In genomic region chr4:2006367-2006766, GRCh38 we compare ENCODE assay signal across 17 cellular contexts. TPM values are rescaled to one million over a fixed set of nuclear protein-coding genes. Genes with fewer than 3 reads are reported as not detected.
DNase-seq lines count a peak whose midpoint lies in the region; ATAC-seq and TF ChIP-seq lines count a peak whose summit lies in the region.
"Had no signal": no experiment of that assay in that cellular context is flagged by ENCODE, and none has a peak within 500 bp of the region (broad histone marks: within the 10 kb centered on the region; RNA-seq: fewer than 3 reads in every experiment).

No MANE protein-coding gene starts in this region.

- H3K4me3 ChIP-seq in CD4-positive, alpha-beta memory T cell (ENCODE audit: low read length in 2 of 2), result no peak overlapping the region
- H3K4me3 ChIP-seq: tibial nerve had no signal

- H3K4me3 Mint-ChIP-seq in activated CD8-positive, alpha-beta T cell treated with anti-CD3 and anti-CD28 coated beads for 36 hours, result peak overlapping the region; percentile 93
- no peak overlapping the region for H3K4me3 Mint-ChIP-seq in activated CD8-positive, alpha-beta T cell treated with anti-CD3 and anti-CD28 coated beads, Interleukin-2, amount 10 ng/mL, durations not matched to agents 7 days and 5 days
- peak overlapping the region in 7 of 8 donors; percentile 11 to 93 (median 77) for H3K4me3 Mint-ChIP-seq in CD4-positive, alpha-beta memory T cell
- H3K4me3 Mint-ChIP-seq in activated T-helper 17 cell treated with anti-CD3 and anti-CD28 coated beads, Interleukin-2, amount 50 U/mL, for 72 hours, result peak overlapping the region; percentile 90
- peak overlapping the region; percentile 94 to 100 (median 98) for H3K4me3 Mint-ChIP-seq in nephron

- H3K27me3 ChIP-seq in CD4-positive, alpha-beta memory T cell (ENCODE audit: insufficient read depth, low read length), result no peaks in the 10 kb centered on the region
- H3K27me3 ChIP-seq: tibial nerve had no signal

- POLR2A ChIA-PET in activated CD8-positive, alpha-beta T cell treated with anti-CD3 and anti-CD28 coated beads for 36 hours (lab: Charles Lee), result no interaction called here
- POLR2A ChIA-PET in activated CD8-positive, alpha-beta T cell treated with anti-CD3 and anti-CD28 coated beads, Interleukin-2, amount 10 ng/mL, durations not matched to agents 7 days and 5 days (lab: Charles Lee), result no interaction called here
- POLR2A ChIA-PET in CD4-positive, alpha-beta memory T cell (lab: Charles Lee; ENCODE audit: partially characterized antibody), result no interaction called here

- no peaks in the 10 kb centered on the region for H3K9me3 Mint-ChIP-seq in activated CD8-positive, alpha-beta T cell treated with anti-CD3 and anti-CD28 coated beads for 36 hours
- no peaks in the 10 kb centered on the region for H3K9me3 Mint-ChIP-seq in activated CD8-positive, alpha-beta T cell treated with anti-CD3 and anti-CD28 coated beads, Interleukin-2, amount 10 ng/mL, durations not matched to agents 7 days and 5 days (ENCODE audit: insufficient read depth)
- H3K9me3 Mint-ChIP-seq in CD4-positive, alpha-beta memory T cell, result peaks cover 0 to 4% (median 0%) of the 10 kb centered on the region in 8 donors
- H3K9me3 Mint-ChIP-seq in activated T-helper 17 cell treated with anti-CD3 and anti-CD28 coated beads, Interleukin-2, amount 50 U/mL, for 72 hours, result no peaks in the 10 kb centered on the region
- peaks cover 8% of the 10 kb centered on the region for H3K9me3 Mint-ChIP-seq in nephron
- H3K9me3 Mint-ChIP-seq: activated naive CD4-positive, alpha-beta T cell treated with anti-CD3 and anti-CD28 coated beads for 36 hours; stimulated activated memory B cell treated with anti-CD40 and anti-IgM and Interleukin-4, amounts not matched to agents 10 μg/mL and 1 μg/mL and 100 μg/mL, for 72 hours had no signal

- H3K4me1 Mint-ChIP-seq in activated CD8-positive, alpha-beta T cell treated with anti-CD3 and anti-CD28 coated beads for 36 hours (ENCODE audit: low read depth), result peaks cover 35% of the 10 kb centered on the region
- H3K4me1 Mint-ChIP-seq in activated CD8-positive, alpha-beta T cell treated with anti-CD3 and anti-CD28 coated beads, Interleukin-2, amount 10 ng/mL, durations not matched to agents 7 days and 5 days (ENCODE audit: low read depth), result peaks cover 37% of the 10 kb centered on the region
- peaks cover 42 to 59% (median 46%) of the 10 kb centered on the region in 4 donors for H3K4me1 Mint-ChIP-seq in CD4-positive, alpha-beta memory T cell
- H3K4me1 Mint-ChIP-seq in activated T-helper 17 cell treated with anti-CD3 and anti-CD28 coated beads, Interleukin-2, amount 50 U/mL, for 72 hours, result peaks cover 38% of the 10 kb centered on the region
- H3K4me1 Mint-ChIP-seq in nephron, result peaks cover 18% of the 10 kb centered on the region

- H3K27ac ChIP-seq in CD4-positive, alpha-beta memory T cell (ENCODE audit: low read depth, low read length), result no peak overlapping the region
- H3K27ac ChIP-seq: epithelial cell of prostate, tibial nerve had no signal

- intact Hi-C loops in activated CD8-positive, alpha-beta T cell treated with anti-CD3 and anti-CD28 coated beads for 36 hours (cut with micrococcal nuclease), result no loop called here
- intact Hi-C loops in CD4-positive, alpha-beta memory T cell (cut with micrococcal nuclease), result loop anchor here (5.0 to 10.0 kb wide), 2 partner anchors 132 to 1286 kb away; partner anchors contain the start of genes NSD2 and RGS12

- no peaks in the 10 kb centered on the region for H3K36me3 ChIP-seq in CD4-positive, alpha-beta memory T cell (ENCODE audit: insufficient read depth, low read length)

- H3K27me3 Mint-ChIP-seq in activated CD8-positive, alpha-beta T cell treated with anti-CD3 and anti-CD28 coated beads for 36 hours, result no peaks in the 10 kb centered on the region
- H3K27me3 Mint-ChIP-seq in activated CD8-positive, alpha-beta T cell treated with anti-CD3 and anti-CD28 coated beads, Interleukin-2, amount 10 ng/mL, durations not matched to agents 7 days and 5 days (ENCODE audit: low read depth), result peaks cover 5% of the 10 kb centered on the region
- H3K27me3 Mint-ChIP-seq in CD4-positive, alpha-beta memory T cell, result no peaks in the 10 kb centered on the region
- H3K27me3 Mint-ChIP-seq in activated T-helper 17 cell treated with anti-CD3 and anti-CD28 coated beads, Interleukin-2, amount 50 U/mL, for 72 hours, result no peaks in the 10 kb centered on the region
- H3K27me3 Mint-ChIP-seq in nephron (ENCODE audit: low read depth), result no peaks in the 10 kb centered on the region
- H3K27me3 Mint-ChIP-seq: stimulated activated memory B cell treated with anti-CD40 and anti-IgM and Interleukin-4, amounts not matched to agents 10 μg/mL and 1 μg/mL and 100 μg/mL, for 72 hours had no signal

- H3K9me3 ChIP-seq in CD4-positive, alpha-beta memory T cell (ENCODE audit: control insufficient read depth in 1 of 2, low read length in 2 of 2), result no peaks in the 10 kb centered on the region
- H3K9me3 ChIP-seq: tibial nerve had no signal

- H3K36me3 Mint-ChIP-seq in activated CD8-positive, alpha-beta T cell treated with anti-CD3 and anti-CD28 coated beads for 36 hours (ENCODE audit: low read depth), result peaks cover 42% of the 10 kb centered on the region
- peaks cover 40% of the 10 kb centered on the region for H3K36me3 Mint-ChIP-seq in activated CD8-positive, alpha-beta T cell treated with anti-CD3 and anti-CD28 coated beads, Interleukin-2, amount 10 ng/mL, durations not matched to agents 7 days and 5 days (ENCODE audit: low read depth)
- H3K36me3 Mint-ChIP-seq in CD4-positive, alpha-beta memory T cell, result peaks cover 13 to 40% of the 10 kb centered on the region in 2 donors
- H3K36me3 Mint-ChIP-seq in activated T-helper 17 cell treated with anti-CD3 and anti-CD28 coated beads, Interleukin-2, amount 50 U/mL, for 72 hours (ENCODE audit: low read depth), result peaks cover 60% of the 10 kb centered on the region
- H3K36me3 Mint-ChIP-seq in nephron (ENCODE audit: low read depth), result peaks cover 42% of the 10 kb centered on the region

- no peak for ATAC-seq in activated CD8-positive, alpha-beta T cell treated with anti-CD3 and anti-CD28 coated beads for 36 hours
- ATAC-seq in activated CD8-positive, alpha-beta T cell treated with anti-CD3 and anti-CD28 coated beads, Interleukin-2, amount 10 ng/mL, durations not matched to agents 7 days and 5 days, result no peak
- no peak for ATAC-seq in activated T-helper 17 cell treated with anti-CD3 and anti-CD28 coated beads, Interleukin-2, amount 50 U/mL, for 72 hours (replicated peaks)
- ATAC-seq: stimulated activated memory B cell treated with anti-CD40 and anti-IgM and Interleukin-4, amounts not matched to agents 10 μg/mL and 1 μg/mL and 100 μg/mL, for 72 hours had no signal

- CTCF ChIA-PET in activated CD8-positive, alpha-beta T cell treated with anti-CD3 and anti-CD28 coated beads for 36 hours (lab: Charles Lee), result no interaction called here
- CTCF ChIA-PET in activated CD8-positive, alpha-beta T cell treated with anti-CD3 and anti-CD28 coated beads, Interleukin-2, amount 10 ng/mL, durations not matched to agents 7 days and 5 days (lab: Charles Lee), result no interaction called here
- CTCF ChIA-PET in CD4-positive, alpha-beta memory T cell (lab: Charles Lee; ENCODE audit: partially characterized antibody), result no interaction called here

- peaks cover 39% of the 10 kb centered on the region for H3K4me1 ChIP-seq in CD4-positive, alpha-beta memory T cell (ENCODE audit: insufficient read depth, low read length)

- no peak for TF ChIP-seq CTCF in activated CD8-positive, alpha-beta T cell treated with anti-CD3 and anti-CD28 coated beads for 36 hours (IDR thresholded peaks at IDR 0.05)
- TF ChIP-seq CTCF in nephron (IDR thresholded peaks at IDR 0.05; ENCODE audit: unreplicated experiment in 3 of 3), result no peak

- H3K27ac Mint-ChIP-seq in activated CD8-positive, alpha-beta T cell treated with anti-CD3 and anti-CD28 coated beads for 36 hours, result no peak overlapping the region
- no peak overlapping the region for H3K27ac Mint-ChIP-seq in activated CD8-positive, alpha-beta T cell treated with anti-CD3 and anti-CD28 coated beads, Interleukin-2, amount 10 ng/mL, durations not matched to agents 7 days and 5 days
- H3K27ac Mint-ChIP-seq in CD4-positive, alpha-beta memory T cell, result peak overlapping the region in 2 of 7 donors; percentile 54 to 85
- no peak overlapping the region for H3K27ac Mint-ChIP-seq in activated T-helper 17 cell treated with anti-CD3 and anti-CD28 coated beads, Interleukin-2, amount 50 U/mL, for 72 hours
- no peak overlapping the region for H3K27ac Mint-ChIP-seq in nephron
- H3K27ac Mint-ChIP-seq: activated naive CD4-positive, alpha-beta T cell treated with anti-CD3 and anti-CD28 coated beads for 36 hours had no signal

- no peak for DNase-seq in activated CD8-positive, alpha-beta T cell treated with anti-CD3 and anti-CD28 coated beads for 36 hours
- no peak for DNase-seq in activated CD8-positive, alpha-beta T cell treated with anti-CD3 and anti-CD28 coated beads, Interleukin-2, amount 10 ng/mL, durations not matched to agents 7 days and 5 days
- DNase-seq in CD4-positive, alpha-beta memory T cell, result no peak
- DNase-seq in HuH-7.5 (ENCODE audit: low spot score) (no peak), cerebellum (ENCODE audit: low spot score) (no peak)
- DNase-seq in stimulated activated CD4-positive, alpha-beta T cell treated with anti-CD3 and anti-CD28 coated beads, Interleukin-2, amount 100 ng/mL, for 24 hours, result no peak
- DNase-seq: activated CD4-positive, CD25-positive, alpha-beta regulatory T cell; activated naive CD4-positive, alpha-beta T cell treated with anti-CD3 and anti-CD28 coated beads for 36 hours; KBM-7; NCI-H2081; NCI-H510A treated with DMSO at 0.1 percent for 48 hours; occipital lobe had no signal

RNA-seq across cellular contexts. Expression of gene NELFA, which starts 2.4 kb away (rescaled TPM):
- total RNA-seq in activated CD8-positive, alpha-beta T cell treated with anti-CD3 and anti-CD28 coated beads for 36 hours, result 10 to 100 TPM; 43.9 to 46.3 TPM
- total RNA-seq in activated CD8-positive, alpha-beta T cell treated with anti-CD3 and anti-CD28 coated beads, Interleukin-2, amount 10 ng/mL, durations not matched to agents 7 days and 5 days, result 10 to 100 TPM; 32.2 to 35.6 TPM
- total RNA-seq in CD4-positive, alpha-beta memory T cell, result 10 to 100 TPM; 47.0 to 48.3 TPM
- 10 to 100 TPM; 12.1 to 37.5 TPM for polyA plus RNA-seq in CD4-positive, alpha-beta memory T cell
- total RNA-seq in activated T-helper 17 cell treated with anti-CD3 and anti-CD28 coated beads, Interleukin-2, amount 50 U/mL, for 72 hours, result 10 to 100 TPM; 40.8 to 42.7 TPM
- total RNA-seq in cerebellum, result 24.0 TPM

RNA-seq across cellular contexts. Expression of gene NAT8L, which starts 52.8 kb away (rescaled TPM):
- 1 to 10 TPM; 1.0 to 1.1 TPM for total RNA-seq in activated CD8-positive, alpha-beta T cell treated with anti-CD3 and anti-CD28 coated beads for 36 hours
- under 1 TPM in 1 of 2 experiments, not detected in 1; 0.05 TPM for total RNA-seq in activated CD8-positive, alpha-beta T cell treated with anti-CD3 and anti-CD28 coated beads, Interleukin-2, amount 10 ng/mL, durations not matched to agents 7 days and 5 days
- total RNA-seq in CD4-positive, alpha-beta memory T cell, result not detected
- not detected for polyA plus RNA-seq in CD4-positive, alpha-beta memory T cell
- total RNA-seq in activated T-helper 17 cell treated with anti-CD3 and anti-CD28 coated beads, Interleukin-2, amount 50 U/mL, for 72 hours, result under 1 TPM in 1 of 2 donors, not detected in 1; 0.22 TPM
- total RNA-seq in cerebellum, result 9.2 TPM
